ENCODE assay signal across 22 cellular contexts in genomic region chr20:48143435-48144081, GRCh38.
A peak's percentile ranks its signal among the peaks of the same experiment; 100 is the strongest.
DNase-seq lines count a peak whose midpoint lies in the region; ATAC-seq and TF ChIP-seq lines count a peak whose summit lies in the region.
"Had no signal": no experiment of that assay in that cellular context is flagged by ENCODE, and none has a peak within 500 bp of the region (broad histone marks: within the 10 kb centered on the region; RNA-seq: fewer than 3 reads in every experiment).

No MANE protein-coding gene starts in this region.

- peaks cover 5% of the 10 kb centered on the region for H3K36me3 Mint-ChIP-seq in endodermal cell (ENCODE audit: low read depth)

- no peak overlapping the region for H3K4me3 Mint-ChIP-seq in endodermal cell
- H3K4me3 Mint-ChIP-seq: activated naive CD4-positive, alpha-beta T cell treated with anti-CD3 and anti-CD28 coated beads for 36 hours; CD4-positive, alpha-beta T cell; dendritic cell treated with granulocyte-macrophage colony-stimulating factor and Interleukin-4, amounts not matched to agents 40 ng/mL and 50 ng/mL, for 4 days; stimulated activated naive B cell treated with anti-CD40 and anti-IgM and Interleukin-4, amounts not matched to agents 10 μg/mL and 1 μg/mL and 100 μg/mL, for 72 hours had no signal

- H3K4me3 ChIP-seq in DND-41 (ENCODE audit: low read depth in 1 of 2, low read length in 2 of 2) = no peak overlapping the region
- H3K4me3 ChIP-seq in endodermal cell (ENCODE audit: low read length) = no peak overlapping the region
- H3K4me3 ChIP-seq: GM23248, uterus had no signal

- no peaks in the 10 kb centered on the region for H4K20me1 ChIP-seq in DND-41 (ENCODE audit: insufficient read depth, low read length)

- CTCF ChIA-PET in GM10248 (lab: Yijun Ruan, JAX) = interaction anchor here (1.6 to 2.5 kb wide), 2 partner anchors 248 to 477 kb away, joined by 4 to 7 read pairs; no protein-coding TSS in a partner anchor

- POLR2A ChIA-PET in GM10248 (lab: Yijun Ruan, JAX) = no interaction called here

- no peak overlapping the region for H2AFZ ChIP-seq in DND-41 (ENCODE audit: low read depth, low read length)
- H2AFZ ChIP-seq: GM23248 had no signal

- H3K27me3 Mint-ChIP-seq in endodermal cell (ENCODE audit: insufficient read depth) = peaks cover 3% of the 10 kb centered on the region

- H3K27ac Mint-ChIP-seq in endodermal cell = no peak overlapping the region
- H3K27ac Mint-ChIP-seq: activated naive CD4-positive, alpha-beta T cell treated with anti-CD3 and anti-CD28 coated beads for 36 hours; CD4-positive, alpha-beta T cell; dendritic cell treated with granulocyte-macrophage colony-stimulating factor and Interleukin-4, amounts not matched to agents 40 ng/mL and 50 ng/mL, for 4 days; stimulated activated naive B cell treated with anti-CD40 and anti-IgM and Interleukin-4, amounts not matched to agents 10 μg/mL and 1 μg/mL and 100 μg/mL, for 72 hours had no signal

- no peaks in the 10 kb centered on the region for H3K79me2 ChIP-seq in DND-41 (ENCODE audit: insufficient read depth, low read length)

- H3K9me3 ChIP-seq in DND-41 (ENCODE audit: insufficient read depth, low read length, severe bottlenecking) (peaks cover 14% of the 10 kb centered on the region), endodermal cell (ENCODE audit: control insufficient read depth, low read length) (peaks cover 19% of the 10 kb centered on the region)
- H3K9me3 ChIP-seq: uterus had no signal

- no peaks in the 10 kb centered on the region for H3K27me3 ChIP-seq in DND-41 (ENCODE audit: insufficient read depth, low read length, poor library complexity)
- no peaks in the 10 kb centered on the region for H3K27me3 ChIP-seq in endodermal cell (ENCODE audit: control insufficient read depth, insufficient read depth, low read length, poor library complexity, severe bottlenecking)
- H3K27me3 ChIP-seq: uterus had no signal

- no peak for DNase-seq in DND-41
- peak; percentile 15 for DNase-seq in NCI-H1694 treated with DMSO at 0.1 percent for 48 hours (lab: John Stamatoyannopoulos, UW)
- peak; percentile 14 for DNase-seq in NCI-H2227 (lab: John Stamatoyannopoulos, UW; ENCODE audit: unreplicated experiment)
- no peak for DNase-seq in endodermal cell
- no peak for DNase-seq in GM10248 (ENCODE audit: extremely low spot score)
- DNase-seq in activated gamma-delta T cell (lab: John Stamatoyannopoulos, UW) = no peak
- DNase-seq in GM19240 (ENCODE audit: insufficient read length, low spot score) = no peak
- DNase-seq: activated naive CD4-positive, alpha-beta T cell treated with anti-CD3 and anti-CD28 coated beads for 36 hours; activated T-cell treated with anti-CD3 and anti-CD28 coated beads, Interleukin-2, amount 50 U/mL, for 1 hour; CD4-positive, alpha-beta T cell; GM23248; head of caudate nucleus; mammary epithelial cell; NCI-H146; NCI-H82; occipital lobe; SHP77 treated with DMSO at 0.1 percent for 48 hours; stimulated activated CD4-positive, alpha-beta T cell treated with anti-CD3 and anti-CD28 coated beads, Interleukin-2, amount 100 ng/mL, for 48 hours; stimulated activated naive B cell treated with anti-CD40 and anti-IgM and Interleukin-4, amounts not matched to agents 10 μg/mL and 1 μg/mL and 100 μg/mL, for 72 hours; uterus had no signal

- H3K9ac ChIP-seq in DND-41 (ENCODE audit: low read depth, low read length) = no peak overlapping the region
- H3K9ac ChIP-seq in endodermal cell (ENCODE audit: extremely low read depth, low read length, poor library complexity, severe bottlenecking) = no peak overlapping the region
- H3K9ac ChIP-seq: GM23248 had no signal

- H3K9me3 Mint-ChIP-seq in endodermal cell = peaks cover 32% of the 10 kb centered on the region
- H3K9me3 Mint-ChIP-seq: activated naive CD4-positive, alpha-beta T cell treated with anti-CD3 and anti-CD28 coated beads for 36 hours had no signal

- ATAC-seq in DND-41 (ENCODE audit: insufficient read depth, low read depth) = no peak
- ATAC-seq: activated CD4-positive, CD25-positive, alpha-beta regulatory T cell treated with anti-CD3 and anti-CD28 coated beads, Interleukin-2, amount 50 U/mL, for 24 hours; stimulated activated naive B cell treated with anti-CD40 and anti-IgM and Interleukin-4, amounts not matched to agents 10 μg/mL and 1 μg/mL and 100 μg/mL, for 72 hours had no signal

- H3K4me1 Mint-ChIP-seq in endodermal cell = no peaks in the 10 kb centered on the region
- H3K4me1 Mint-ChIP-seq: stimulated activated naive B cell treated with anti-CD40 and anti-IgM and Interleukin-4, amounts not matched to agents 10 μg/mL and 1 μg/mL and 100 μg/mL, for 72 hours had no signal

- H3K36me3 ChIP-seq in DND-41 (ENCODE audit: insufficient read depth, low read length) (no peaks in the 10 kb centered on the region), endodermal cell (ENCODE audit: control insufficient read depth, insufficient read depth, low read length) (no peaks in the 10 kb centered on the region)
- H3K36me3 ChIP-seq: uterus had no signal

- 90 to 91% methylated on average over 8 to 10 of the region's 10 CpGs for WGBS in endodermal cell (ENCODE audit: insufficient coverage in 1 of 2, insufficient read length in 1 of 2), 2 experiments

- peak overlapping the region; percentile 6; the same call in 1 of the 2 replicates for H3K27ac ChIP-seq in DND-41 (ENCODE audit: low read length)
- peak overlapping the region; percentile 73 for H3K27ac ChIP-seq in endodermal cell (ENCODE audit: low read depth, low read length)
- H3K27ac ChIP-seq: GM23248, uterus had no signal

- no peak for TF ChIP-seq CTCF in DND-41 (IDR thresholded peaks at IDR 0.05; ENCODE audit: borderline replicate concordance, extremely low read depth, low read length, poor library complexity, severe bottlenecking)
- no peak for TF ChIP-seq CTCF in endodermal cell (conservative IDR thresholded peaks at IDR 0.05)
- TF ChIP-seq CTCF in GM10248 (IDR thresholded peaks at IDR 0.05; ENCODE audit: control extremely low read depth, extremely low read depth, low read depth, missing control alignments) = no peak

- H3K4me2 ChIP-seq in DND-41 (ENCODE audit: insufficient read depth, low read length) = no peak overlapping the region

- H3K4me1 ChIP-seq in DND-41 (ENCODE audit: insufficient read depth, low read length) (peaks cover 12% of the 10 kb centered on the region), endodermal cell (ENCODE audit: control insufficient read depth, insufficient read depth, low read length) (no peaks in the 10 kb centered on the region)
- H3K4me1 ChIP-seq: uterus had no signal

Comparison
In these comparisons a context has a peak if more than half of its experiments do, and no peak if none do; other contexts are left out.
1. DNase-seq: peak in NCI-H1694 treated with DMSO at 0.1 percent for 48 hours (single experiment) and NCI-H2227 (single experiment); none in DND-41 (single experiment), endodermal cell (single experiment), GM10248 (single experiment), activated gamma-delta T cell (single experiment) and GM19240 (single experiment).